25 cellular contexts compared by ENCODE assay signal in genomic region chr2:218863021-218863520, GRCh38. TPM values are rescaled to one million over a fixed set of nuclear protein-coding genes. Genes with fewer than 3 reads are reported as not detected.
A peak's percentile ranks its signal among the peaks of the same experiment; 100 is the strongest.
DNase-seq lines count a peak whose midpoint lies in the region; ATAC-seq and TF ChIP-seq lines count a peak whose summit lies in the region.
"Had no signal": no experiment of that assay in that cellular context is flagged by ENCODE, and none has a peak within 500 bp of the region (broad histone marks: within the 10 kb centered on the region; RNA-seq: fewer than 3 reads in every experiment).

No MANE protein-coding gene starts in this region.

- no peaks in the 10 kb centered on the region for H3K9me3 ChIP-seq in HEK293 (ENCODE audit: control insufficient read depth, insufficient read depth, low read depth, low read length)
- H3K9me3 ChIP-seq: BE2C had no signal

- no peak overlapping the region for H3K4me3 ChIP-seq in HEK293 (ENCODE audit: low read depth, low read length)

- H3K4me1 Mint-ChIP-seq in mesothelial cell of epicardium = peaks cover 76% of the 10 kb centered on the region
- H3K4me1 Mint-ChIP-seq in type B pancreatic cell (ENCODE audit: unreplicated experiment) = peaks cover 13% of the 10 kb centered on the region

- no peak overlapping the region for H3K27ac ChIP-seq in HEK293 (ENCODE audit: extremely low read depth, low read depth, low read length)
- H3K27ac ChIP-seq: 22Rv1 had no signal

- peak overlapping the region; percentile 28 for H3K4me3 Mint-ChIP-seq in mesothelial cell of epicardium
- peak overlapping the region; percentile 19 for H3K4me3 Mint-ChIP-seq in type B pancreatic cell
- H3K4me3 Mint-ChIP-seq: CD8-positive, alpha-beta memory T cell had no signal

- H3K36me3 Mint-ChIP-seq in mesothelial cell of epicardium (peaks cover 6% of the 10 kb centered on the region), type B pancreatic cell (no peaks in the 10 kb centered on the region)

- CTCF ChIA-PET in HEK293 (lab: Yijun Ruan, JAX) = interaction anchor here (0.9 to 10.4 kb wide), 2 partner anchors 13 to 35 kb away, joined by 3 to 71 read pairs; no protein-coding TSS in a partner anchor

- peak overlapping the region; percentile 86 for H3K27ac Mint-ChIP-seq in mesothelial cell of epicardium
- H3K27ac Mint-ChIP-seq in type B pancreatic cell = peak overlapping the region; percentile 46
- H3K27ac Mint-ChIP-seq: CD8-positive, alpha-beta memory T cell had no signal

- TF ChIP-seq CTCF in HEK293 (tag by site-specific recombination; IDR thresholded peaks at IDR 0.05) = no peak
- TF ChIP-seq CTCF in mesothelial cell of epicardium (IDR thresholded peaks at IDR 0.05; ENCODE audit: unreplicated experiment) = no peak
- TF ChIP-seq CTCF in type B pancreatic cell (conservative IDR thresholded peaks at IDR 0.05) = no peak

- POLR2A ChIA-PET in HEK293 (lab: Yijun Ruan, JAX) = no interaction called here

- DNase-seq in activated CD4-positive, CD25-positive, alpha-beta regulatory T cell treated with anti-CD3 and anti-CD28 coated beads, Interleukin-2, amount 50 U/mL, for 72 hours = peak; percentile 22
- DNase-seq in mesothelial cell of epicardium (ENCODE audit: low spot score in 2 of 2, unreplicated experiment in 2 of 2) (peak in 1 of 2 experiments; percentile 28), type B pancreatic cell (ENCODE audit: extremely low spot score, unreplicated experiment) (no peak), occipital lobe (lab: John Stamatoyannopoulos, UW) (no peak)
- DNase-seq: BE2C; CD8-positive, alpha-beta memory T cell; DMS 273 treated with DMSO at 0.1 percent for 48 hours; DMS79; GF-D8; NCI-H1092 treated with DMSO at 0.1 percent for 48 hours; NCI-H1436; NCI-H187; NCI-H2081 treated with DMSO at 0.1 percent for 48 hours; NCI-H2171; NCI-H226; NCI-H510A; NCI-H69; RPMI8226 had no signal

- no peaks in the 10 kb centered on the region for H3K36me3 ChIP-seq in HEK293 (ENCODE audit: control insufficient read depth in 2 of 2, insufficient read depth in 1 of 2, low read length in 2 of 2)
- H3K36me3 ChIP-seq: BE2C had no signal

- peaks cover 4% of the 10 kb centered on the region for H3K4me1 ChIP-seq in HEK293 (ENCODE audit: control insufficient read depth, insufficient read depth, low read length)

- no peak for ATAC-seq in activated CD4-positive, CD25-positive, alpha-beta regulatory T cell treated with anti-CD3 and anti-CD28 coated beads, Interleukin-2, amount 50 U/mL, for 24 hours
- ATAC-seq in GM21576 (IDR thresholded peaks at IDR 0.05; ENCODE audit: unreplicated experiment) = no peak

- H3K9me3 Mint-ChIP-seq in mesothelial cell of epicardium (no peaks in the 10 kb centered on the region), type B pancreatic cell (no peaks in the 10 kb centered on the region)
- H3K9me3 Mint-ChIP-seq: CD8-positive, alpha-beta memory T cell had no signal

- H3K27me3 Mint-ChIP-seq in mesothelial cell of epicardium (ENCODE audit: low read depth) = peaks cover 35% of the 10 kb centered on the region
- H3K27me3 Mint-ChIP-seq in type B pancreatic cell = peaks cover 74% of the 10 kb centered on the region

TF ChIP-seq in HEK293, 187 proteins besides CTCF, POLR2A, EP300 and RAD21:
- TF ChIP-seq ZNF341 (tag by site-specific recombination; IDR thresholded peaks at IDR 0.05; ENCODE audit: low read depth) = peak; percentile 43; the same call in 1 of the 2 replicates
- TF ChIP-seq ZXDB (tag by site-specific recombination; IDR thresholded peaks at IDR 0.05) = no peak

RNA-seq across cellular contexts. Expression of gene WNT6, which starts 3.5 kb away (rescaled TPM):
- total RNA-seq in mesothelial cell of epicardium (106 to 118 TPM (median 115 TPM) in 3 replicates), type B pancreatic cell (ENCODE audit: low replicate concordance) (24.7 and 123 TPM in 2 replicates), occipital lobe (not detected)
- total RNA-seq: HT-29 had no signal

RNA-seq across cellular contexts. Expression of gene WNT10A, which starts 17.6 kb away (rescaled TPM):
- 50.7 to 53.2 TPM (median 51.8 TPM) in 3 replicates for total RNA-seq in mesothelial cell of epicardium
- 5.5 and 31.8 TPM in 2 replicates for total RNA-seq in type B pancreatic cell (ENCODE audit: low replicate concordance)
- not detected for total RNA-seq in occipital lobe
- total RNA-seq: H4, Right ventricle myocardium superior had no signal

RNA-seq across cellular contexts. Expression of gene PRKAG3, which starts 31.5 kb away (rescaled TPM):
- 2.8 to 3.6 TPM (median 2.9 TPM) in 3 replicates for total RNA-seq in mesothelial cell of epicardium
- total RNA-seq in type B pancreatic cell (ENCODE audit: low replicate concordance) = not detected in 2 replicates
- not detected for total RNA-seq in occipital lobe
- total RNA-seq: CD8-positive, alpha-beta memory T cell; H4; HT-29; Right ventricle myocardium superior had no signal

Comparison
In these comparisons a context has a peak if more than half of its experiments do, and no peak if none do; other contexts are left out.
1. RNA of gene WNT6, which starts 3.5 kb away (total RNA-seq): 106 to 118 TPM in mesothelial cell of epicardium and 24.7 to 123 TPM in type B pancreatic cell; not detected in occipital lobe (single experiment); every median in the first group is over 10 times any median in the second.